8 cellular contexts compared by ENCODE assay signal in the genomic region with DNA sequence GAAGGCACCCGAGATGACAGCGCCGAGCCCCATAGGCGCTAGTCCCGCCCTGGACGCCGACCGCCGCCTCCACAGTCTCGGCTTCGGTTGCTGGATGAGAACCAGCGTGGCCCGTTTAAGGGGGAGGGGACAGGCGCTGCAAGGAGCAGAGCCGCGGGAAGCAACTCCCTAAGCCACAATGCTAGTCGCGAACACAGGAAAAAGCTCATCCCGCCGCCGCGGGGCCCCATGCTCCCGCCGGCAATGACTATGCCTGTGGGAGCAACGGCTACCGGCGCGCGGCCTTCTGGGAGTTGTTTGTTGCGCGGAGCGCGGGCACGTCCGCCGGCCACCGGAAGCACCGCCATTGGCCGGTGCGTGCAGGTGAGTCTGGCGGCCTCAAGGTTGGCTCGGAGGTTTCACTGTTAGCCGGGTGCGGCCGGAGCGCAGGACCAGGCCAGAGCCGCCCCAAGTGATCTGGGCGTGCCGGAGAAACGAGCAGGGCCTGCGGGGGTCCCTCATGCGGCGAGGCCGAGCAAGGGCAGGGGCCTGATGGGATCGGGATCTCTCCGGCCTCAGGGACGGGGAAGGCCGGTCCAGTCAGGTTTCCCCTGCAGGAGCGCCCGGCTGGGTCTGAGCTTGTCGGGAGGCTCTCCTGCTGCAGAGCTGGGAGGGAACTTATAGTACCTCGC. TPM values are rescaled to one million over a fixed set of nuclear protein-coding genes. Genes with fewer than 3 reads are reported as not detected.
A peak's percentile ranks its signal among the peaks of the same experiment; 100 is the strongest.
DNase-seq lines count a peak whose midpoint lies in the region; ATAC-seq and TF ChIP-seq lines count a peak whose summit lies in the region.

A gene (plus strand): TSS at position 331 of the 671 bp plus-strand sequence. CDS start 15,110 bp downstream, outside the sequence.

- H3K4me1 ChIP-seq in osteoblast (ENCODE audit: insufficient read depth, low read length): peaks cover 15% of the 10 kb centered on the region

- no peaks in the 10 kb centered on the region for H3K27me3 Mint-ChIP-seq in activated naive CD4-positive, alpha-beta T cell treated with anti-CD3 and anti-CD28 coated beads, Interleukin-2, amount 50 U/mL, for 24 hours

- TF ChIP-seq CTCF in osteoblast (IDR thresholded peaks at IDR 0.05; ENCODE audit: extremely low read depth, low read depth, low read length): no peak

- ATAC-seq in GM21528 (IDR thresholded peaks at IDR 0.05; ENCODE audit: low FRiP score, unreplicated experiment): peak; percentile 92

- H4K20me1 ChIP-seq in osteoblast (ENCODE audit: insufficient read depth, low read length): peaks cover 7% of the 10 kb centered on the region

- H3K27ac Mint-ChIP-seq in activated naive CD4-positive, alpha-beta T cell treated with anti-CD3 and anti-CD28 coated beads, Interleukin-2, amount 50 U/mL, for 24 hours: peak within 1 kb of the TSS; percentile 91

- H2AFZ ChIP-seq in osteoblast (ENCODE audit: low read length): peak within 1 kb of the TSS; percentile 98

- H3K4me3 Mint-ChIP-seq in activated naive CD4-positive, alpha-beta T cell treated with anti-CD3 and anti-CD28 coated beads, Interleukin-2, amount 50 U/mL, for 24 hours: peak within 1 kb of the TSS; percentile 95

- H3K4me3 ChIP-seq in osteoblast (ENCODE audit: insufficient read depth, low read length): peak within 1 kb of the TSS; percentile 89

- DNase-seq in DMS153 (lab: John Stamatoyannopoulos, UW) (peak; percentile 52), SHP77 treated with DMSO at 0.1 percent for 48 hours (lab: John Stamatoyannopoulos, UW) (peak; percentile 10), glomerular visceral epithelial cell (ENCODE audit: extremely low spot score) (peak; percentile 73), osteoblast (ENCODE audit: insufficient read length, low spot score, missing footprints) (peak; percentile 96)

- H3K36me3 ChIP-seq in KOPT-K1 (ENCODE audit: insufficient read depth, low read length) (peaks cover 43% of the 10 kb centered on the region), osteoblast (ENCODE audit: insufficient read depth, low read length) (peaks cover 39% of the 10 kb centered on the region)

- H3K27me3 ChIP-seq in osteoblast (ENCODE audit: insufficient read depth, low read length): no peaks in the 10 kb centered on the region

- H3K9me3 ChIP-seq in KOPT-K1 (ENCODE audit: insufficient read depth, low read length, poor library complexity, severe bottlenecking) (peaks cover 27% of the 10 kb centered on the region), osteoblast (ENCODE audit: low read depth, low read length) (no peaks in the 10 kb centered on the region)

- H3K27ac ChIP-seq in KOPT-K1 (ENCODE audit: low read depth, low read length, poor library complexity, severe bottlenecking) (peak within 1 kb of the TSS; percentile 90), osteoblast (ENCODE audit: low read depth, low read length) (peak within 1 kb of the TSS; percentile 66), temporal lobe (ENCODE audit: low read depth, low read length) (peak within 1 kb of the TSS; percentile 72)

- H3K9me3 Mint-ChIP-seq in activated naive CD4-positive, alpha-beta T cell treated with anti-CD3 and anti-CD28 coated beads, Interleukin-2, amount 50 U/mL, for 24 hours: peaks cover 28% of the 10 kb centered on the region

- H3K79me2 ChIP-seq in osteoblast (ENCODE audit: insufficient read depth, low read length): peaks cover 22% of the 10 kb centered on the region

- H3K4me2 ChIP-seq in osteoblast (ENCODE audit: insufficient read depth, low read length): peak within 1 kb of the TSS; percentile 85

- peaks cover 22% of the 10 kb centered on the region for H3K4me1 Mint-ChIP-seq in activated naive CD4-positive, alpha-beta T cell treated with anti-CD3 and anti-CD28 coated beads, Interleukin-2, amount 50 U/mL, for 24 hours

- H3K36me3 Mint-ChIP-seq in activated naive CD4-positive, alpha-beta T cell treated with anti-CD3 and anti-CD28 coated beads, Interleukin-2, amount 50 U/mL, for 24 hours: peaks cover 42% of the 10 kb centered on the region

RNA-seq across cellular contexts. Expression of the gene that starts here (rescaled TPM):
- 22.1 and 32.9 TPM in 2 replicates for total RNA-seq in osteoblast
- total RNA-seq in temporal lobe: 41.6 TPM

Comparison
In these comparisons a context has a peak if more than half of its experiments do, and no peak if none do; other contexts are left out.
1. Peak in every context shown above with its lines: DNase-seq, ATAC-seq, H3K4me3 ChIP-seq and H3K27ac ChIP-seq.
2. DNase-seq: peak in every context shown above with its lines; median percentile 96 in osteoblast; 73 in glomerular visceral epithelial cell; 52 in DMS153; 10 in SHP77 treated with DMSO at 0.1 percent for 48 hours.